23 cellular contexts compared by ENCODE assay signal in the genomic region with DNA sequence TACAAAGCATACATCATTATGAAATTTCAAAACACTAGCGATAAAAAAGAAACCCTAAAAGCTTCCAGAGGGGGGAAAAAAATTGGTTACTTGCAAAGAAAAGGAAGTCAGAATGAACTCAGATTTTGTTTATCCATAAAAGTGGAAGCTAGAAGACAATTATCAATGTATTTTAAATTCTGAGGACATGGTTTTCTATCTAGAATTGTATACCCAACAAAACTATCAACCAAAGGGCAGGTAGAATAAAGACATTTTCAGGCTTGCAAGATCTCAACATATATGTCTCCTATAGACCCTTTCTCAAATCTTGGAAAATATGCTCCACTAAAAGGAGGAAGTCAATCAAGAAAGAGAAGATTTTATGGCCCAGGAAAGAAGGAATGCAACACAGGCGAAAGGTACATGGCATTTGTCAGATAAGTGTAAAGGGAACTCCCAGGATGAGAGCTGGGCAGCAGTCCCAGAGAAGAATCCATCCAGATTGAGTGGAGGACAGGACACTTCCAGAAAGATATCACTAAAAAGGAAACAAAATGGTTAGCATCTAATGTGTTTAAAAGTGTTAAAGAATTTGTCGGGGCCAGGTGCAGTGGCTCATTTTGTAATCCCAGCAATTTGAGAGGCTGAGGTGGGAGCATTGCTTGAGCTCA.
"Had no signal": no experiment of that assay in that cellular context is flagged by ENCODE, and none has a peak within 500 bp of the region (broad histone marks: within the 10 kb centered on the region; RNA-seq: fewer than 3 reads in every experiment).

No MANE protein-coding gene starts in this region.

- H3K4me1 ChIP-seq: esophagus muscularis mucosa, foreskin keratinocyte, heart right ventricle, left lung, lower lobe of right lung had no signal

- H3K27me3 ChIP-seq: dorsolateral prefrontal cortex, esophagus muscularis mucosa, left lung had no signal

- H3K27ac ChIP-seq: coronary artery, dorsolateral prefrontal cortex, esophagus muscularis mucosa, foreskin keratinocyte, heart right ventricle, left lung, lower lobe of right lung had no signal

- DNase-seq: dermis blood vessel endothelial cell; effector CD4-positive, alpha-beta T cell; effector memory CD4-positive, alpha-beta T cell; foreskin keratinocyte; glutamatergic neuron; head of caudate nucleus; heart right ventricle; hippocampal formation; left cardiac atrium; left lung; left ventricle myocardium superior; lower lobe of right lung; mesenchymal stem cell; mucosa of descending colon; naive B cell had no signal

- H3K4me3 ChIP-seq: coronary artery, dorsolateral prefrontal cortex, esophagus muscularis mucosa, heart right ventricle, left lung, lower lobe of right lung, mucosa of descending colon had no signal

- ATAC-seq: foreskin keratinocyte, heart right ventricle, left cardiac atrium, left lung, left ventricle myocardium superior, lower lobe of right lung, mucosa of descending colon had no signal

- H3K36me3 ChIP-seq: esophagus muscularis mucosa, heart right ventricle, left lung, lower lobe of right lung had no signal

- FAIRE-seq: colon, endothelial cell of umbilical vein, frontal cortex, islet of Langerhans, keratinocyte had no signal

- H3K9me3 ChIP-seq: left lung, lower lobe of right lung, mucosa of descending colon had no signal
